22 cellular contexts compared by ENCODE assay signal in the genomic region with DNA sequence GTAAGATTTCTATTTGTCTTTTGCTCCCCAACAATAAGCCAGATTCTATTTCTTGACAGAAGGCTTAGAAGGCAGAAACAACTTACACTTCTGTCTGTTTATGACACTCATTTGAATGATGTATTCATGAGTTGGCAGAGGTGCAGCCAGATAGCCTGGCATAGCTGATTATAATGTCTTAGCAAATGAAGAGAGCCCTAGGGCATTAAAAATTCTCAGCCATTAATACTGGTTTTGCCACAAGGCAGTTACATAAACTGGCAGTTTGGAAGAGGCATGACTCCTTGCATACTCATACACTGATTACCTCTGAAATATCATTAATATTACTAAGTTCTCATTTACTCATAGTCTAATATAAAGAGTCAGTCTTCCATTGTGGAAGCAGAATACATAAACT.
"Had no signal": no experiment of that assay in that cellular context is flagged by ENCODE, and none has a peak within 500 bp of the region (broad histone marks: within the 10 kb centered on the region; RNA-seq: fewer than 3 reads in every experiment).

No MANE protein-coding gene starts in this region.

- DNase-seq: activated CD4-positive, alpha-beta memory T cell treated with anti-CD3 and anti-CD28 coated beads, Interleukin-2, amount 10 ng/mL, durations not matched to agents 7 days and 5 days; activated CD4-positive, alpha-beta T cell treated with anti-CD3 and anti-CD28 coated beads, Interleukin-2, amount 10 ng/mL, durations not matched to agents 24 days and 14 days; activated effector memory CD4-positive, alpha-beta T cell treated with Interleukin-2 at 50 U/mL for 16 hours; activated naive CD4-positive, alpha-beta T cell treated with anti-CD3 and anti-CD28 coated beads for 36 hours; activated naive CD8-positive, alpha-beta T cell treated with anti-CD3 and anti-CD28 coated beads, Interleukin-2, amount 10 ng/mL, durations not matched to agents 7 days and 5 days; activated T-cell treated with anti-CD3 and anti-CD28 coated beads, Interleukin-2, amount 50 U/mL, for 72 hours; amygdala; dermis blood vessel endothelial cell; effector CD8-positive, alpha-beta T cell; glutamatergic neuron; left ventricle myocardium superior; ovary; stimulated activated CD4-positive, alpha-beta T cell treated with anti-CD3 and anti-CD28 coated beads, Interleukin-4, amount 100 ng/mL, for 1 hour; stimulated activated naive CD4-positive, alpha-beta T cell treated with Interleukin-2 at 50 U/mL for 16 hours; T-helper 2 cell had no signal

- ATAC-seq: activated CD4-positive, CD25-positive, alpha-beta regulatory T cell treated with anti-CD3 and anti-CD28 coated beads, Interleukin-2, amount 50 U/mL, for 24 hours; activated T-cell treated with anti-CD3 and anti-CD28 coated beads, Interleukin-2, amount 50 U/mL, for 72 hours; esophagus mucosa; left ventricle myocardium superior; natural killer cell treated with Interleukin-12 subunit alpha and Interleukin-12 subunit beta and Interleukin-15 and Interleukin-18, amount 100 ng/mL, for 72 hours had no signal

- H3K4me3 ChIP-seq: hepatocyte, ovary, prostate gland, thoracic aorta had no signal

- H3K36me3 ChIP-seq: neutrophil, ovary, prostate gland, thoracic aorta had no signal

- H3K27me3 ChIP-seq: hepatocyte, neutrophil, ovary had no signal
